In genomic region chr3:35659808-35660207, GRCh38 we compare ENCODE assay signal across 9 cellular contexts. TPM values are rescaled to one million over a fixed set of nuclear protein-coding genes. Genes with fewer than 3 reads are reported as not detected.
DNase-seq lines count a peak whose midpoint lies in the region; ATAC-seq and TF ChIP-seq lines count a peak whose summit lies in the region.
"Had no signal": no experiment of that assay in that cellular context is flagged by ENCODE, and none has a peak within 500 bp of the region (broad histone marks: within the 10 kb centered on the region; RNA-seq: fewer than 3 reads in every experiment).

No MANE protein-coding gene starts in this region.

- POLR2A ChIA-PET in CD4-positive, alpha-beta T cell (lab: Charles Lee), result no interaction called here

- no peak overlapping the region for H3K27ac Mint-ChIP-seq in CD4-positive, alpha-beta T cell

- H3K9me2 ChIP-seq in Karpas-422 (replicated peaks; ENCODE audit: insufficient read depth, low read length) (no peaks in the 10 kb centered on the region), SU-DHL-6 (replicated peaks; ENCODE audit: insufficient read depth, low read length) (no peaks in the 10 kb centered on the region)

- H3K4me2 ChIP-seq in Karpas-422 (ENCODE audit: low read depth, low read length, poor library complexity, severe bottlenecking), result no peak overlapping the region
- H3K4me2 ChIP-seq in SU-DHL-6 (ENCODE audit: low read depth, low read length, poor library complexity, severe bottlenecking), result peak overlapping the region; percentile 0

- no peak overlapping the region for H3K27ac ChIP-seq in Karpas-422 (ENCODE audit: low read length)
- no peak overlapping the region for H3K27ac ChIP-seq in SU-DHL-6 (ENCODE audit: low read depth, low read length)
- H3K27ac ChIP-seq in right lobe of liver, result peak overlapping the region in 1 of 3 donors; percentile 45
- no peak overlapping the region for H3K27ac ChIP-seq in CD4-positive, alpha-beta T cell (ENCODE audit: low read depth, low read length)
- H3K27ac ChIP-seq: thoracic aorta had no signal

- H3F3A ChIP-seq in SU-DHL-6 (ENCODE audit: insufficient read depth), result peaks cover under 1% of the 10 kb centered on the region

- intact Hi-C loops in right lobe of liver (cut with DNase I), result no loop called here
- intact Hi-C loops in CD4-positive, alpha-beta T cell (cut with DNase I, micrococcal nuclease), result no loop called here

- no peaks in the 10 kb centered on the region for H3K27me3 Mint-ChIP-seq in CD4-positive, alpha-beta T cell

- TF ChIP-seq CTCF in SU-DHL-6 (IDR thresholded peaks at IDR 0.05; ENCODE audit: insufficient read depth, low read length, poor library complexity, severe bottlenecking) (peak; percentile 54), right lobe of liver (IDR thresholded peaks at IDR 0.05) (peak; percentile 35 to 59 (median 52))
- no peak for TF ChIP-seq CTCF in CD4-positive, alpha-beta T cell (IDR thresholded peaks at IDR 0.05)

- no peak overlapping the region for H3K4me3 Mint-ChIP-seq in CD4-positive, alpha-beta T cell

- H3K36me3 Mint-ChIP-seq in CD4-positive, alpha-beta T cell (ENCODE audit: low read depth), result no peaks in the 10 kb centered on the region

- no peak overlapping the region for H2AFZ ChIP-seq in Karpas-422 (ENCODE audit: low read length)
- peak overlapping the region; percentile 6 for H2AFZ ChIP-seq in SU-DHL-6 (ENCODE audit: low read depth, low read length, severe bottlenecking)

- peak; percentile 81 to 90 (median 87) for ATAC-seq in right lobe of liver
- ATAC-seq in CD4-positive, alpha-beta T cell (ENCODE audit: poor library complexity), result no peak
- no peak for ATAC-seq in HG02973 (IDR thresholded peaks at IDR 0.05; ENCODE audit: unreplicated experiment)

- DNase-seq in DMS53 (lab: John Stamatoyannopoulos, UW) (peak; percentile 64), Karpas-422 (peak; percentile 54), right lobe of liver (peak; percentile 56 to 78 (median 65)), superior temporal gyrus (ENCODE audit: extremely low spot score) (no peak)
- DNase-seq in CD4-positive, alpha-beta T cell, result no peak
- DNase-seq in activated T-cell treated with anti-CD3 and anti-CD28 coated beads, Interleukin-2, amount 50 U/mL, for 48 hours, result no peak

- CTCF ChIA-PET in CD4-positive, alpha-beta T cell (lab: Charles Lee), result no interaction called here

- no peaks in the 10 kb centered on the region for H3K9me3 Mint-ChIP-seq in CD4-positive, alpha-beta T cell

- H3K27me3 ChIP-seq in Karpas-422 (ENCODE audit: low read length), result no peaks in the 10 kb centered on the region
- H3K27me3 ChIP-seq in SU-DHL-6 (ENCODE audit: low read length), result no peaks in the 10 kb centered on the region
- no peaks in the 10 kb centered on the region for H3K27me3 ChIP-seq in right lobe of liver
- no peaks in the 10 kb centered on the region for H3K27me3 ChIP-seq in CD4-positive, alpha-beta T cell (ENCODE audit: control insufficient read depth, insufficient read depth, low read length)

- H3K9ac ChIP-seq in Karpas-422 (ENCODE audit: low read length) (no peak overlapping the region), SU-DHL-6 (ENCODE audit: low read length) (no peak overlapping the region)

- H3K36me3 ChIP-seq in Karpas-422 (ENCODE audit: insufficient read depth, low read length) (no peaks in the 10 kb centered on the region), SU-DHL-6 (ENCODE audit: low read length) (no peaks in the 10 kb centered on the region), right lobe of liver (no peaks in the 10 kb centered on the region)
- H3K36me3 ChIP-seq: thoracic aorta had no signal

- H4K20me1 ChIP-seq in Karpas-422 (ENCODE audit: insufficient read depth, low read depth, low read length), result no peaks in the 10 kb centered on the region
- no peaks in the 10 kb centered on the region for H4K20me1 ChIP-seq in SU-DHL-6 (ENCODE audit: low read depth, low read length)

- H3K79me2 ChIP-seq in Karpas-422 (ENCODE audit: low read length), result no peaks in the 10 kb centered on the region
- no peaks in the 10 kb centered on the region for H3K79me2 ChIP-seq in SU-DHL-6 (ENCODE audit: insufficient read depth, low read length)

- H3K4me1 Mint-ChIP-seq in CD4-positive, alpha-beta T cell (ENCODE audit: low read depth), result no peaks in the 10 kb centered on the region

- no peak for TF ChIP-seq POLR2A in right lobe of liver (IDR thresholded peaks at IDR 0.05)

- H3K4me1 ChIP-seq in Karpas-422 (ENCODE audit: low read length) (no peaks in the 10 kb centered on the region), right lobe of liver (peaks cover 0 to 13% (median 4%) of the 10 kb centered on the region in 4 donors)

- H3K4me3 ChIP-seq in Karpas-422 (ENCODE audit: low read length), result no peak overlapping the region
- H3K4me3 ChIP-seq in SU-DHL-6 (ENCODE audit: insufficient read depth, low read length, poor library complexity, severe bottlenecking), result no peak overlapping the region
- no peak overlapping the region for H3K4me3 ChIP-seq in right lobe of liver
- H3K4me3 ChIP-seq: thoracic aorta had no signal

- H3K9me3 ChIP-seq in Karpas-422 (ENCODE audit: low read length) (no peaks in the 10 kb centered on the region), SU-DHL-6 (ENCODE audit: insufficient read depth, low read length) (no peaks in the 10 kb centered on the region), right lobe of liver (no peaks in the 10 kb centered on the region)
- H3K9me3 ChIP-seq in CD4-positive, alpha-beta T cell (ENCODE audit: control insufficient read depth, low read length), result no peaks in the 10 kb centered on the region
- H3K9me3 ChIP-seq: thoracic aorta had no signal

RNA-seq across cellular contexts. Expression of gene ARPP21, which starts 20.5 kb away (rescaled TPM):
- total RNA-seq in Karpas-422 (2014; rRNA removed; shearing (Covaris generic); ENCODE audit: low replicate concordance), result not detected in 2 replicates
- 1 to 10 TPM in 2 of 6 experiments, under 1 TPM in 3, not detected in 1; 0.51 to 1.8 (median 0.92) TPM for total RNA-seq in right lobe of liver
- total RNA-seq in CD4-positive, alpha-beta T cell, result not detected

Comparison
In these comparisons a context has a peak if more than half of its experiments do, and no peak if none do; other contexts are left out.
1. DNase-seq: peak in DMS53 (single experiment), Karpas-422 (single experiment) and right lobe of liver (3 of 3); none in CD4-positive, alpha-beta T cell (0 of 10), activated T-cell treated with anti-CD3 and anti-CD28 coated beads, Interleukin-2, amount 50 U/mL, for 48 hours (0 of 2) and superior temporal gyrus (single experiment).
2. ATAC-seq: peak in right lobe of liver (4 of 4); none in CD4-positive, alpha-beta T cell (single experiment) and HG02973 (single experiment).